In the genomic region with DNA sequence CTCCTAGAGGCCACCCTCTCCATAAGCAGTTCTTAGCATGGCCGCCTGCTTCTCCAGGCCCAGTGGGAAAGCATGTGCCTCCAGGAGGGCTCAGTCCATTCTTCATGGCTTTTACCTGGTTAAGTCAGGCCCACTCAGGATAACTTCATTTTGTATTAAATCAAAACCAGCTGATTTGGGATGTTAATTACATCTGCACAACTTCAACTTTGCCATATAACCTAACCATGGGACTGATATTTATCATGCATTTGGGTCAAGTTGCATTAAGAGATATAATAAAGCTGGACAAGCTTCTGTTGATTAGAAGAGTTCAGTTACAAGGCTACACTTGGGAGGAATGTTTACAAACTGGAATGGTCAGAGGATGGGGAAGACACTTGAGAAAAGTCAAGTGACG, we compare ENCODE assay signal across 28 cellular contexts.
"Had no signal": no experiment of that assay in that cellular context is flagged by ENCODE, and none has a peak within 500 bp of the region (broad histone marks: within the 10 kb centered on the region; RNA-seq: fewer than 3 reads in every experiment).

No MANE protein-coding gene starts in this region.

- ATAC-seq: activated T-cell treated with anti-CD3 and anti-CD28 coated beads, Interleukin-2, amount 50 U/mL, for 72 hours; body of pancreas; heart left ventricle; natural killer cell; right cardiac atrium had no signal

- H3K27ac ChIP-seq: body of pancreas, cardiac muscle cell, colonic mucosa, heart left ventricle, spleen, suprapubic skin, tibial artery, VCaP had no signal

- H3K36me3 Mint-ChIP-seq: activated naive CD8-positive, alpha-beta T cell; immature natural killer cell; memory B cell; natural killer cell had no signal

- FAIRE-seq: TTC549 had no signal

- H3K9me3 ChIP-seq: body of pancreas, colonic mucosa, heart left ventricle, spleen, suprapubic skin, tibial artery had no signal

- H3K4me3 ChIP-seq: body of pancreas, cardiac muscle cell, colonic mucosa, heart left ventricle, spleen, suprapubic skin, tibial artery had no signal

- DNase-seq: activated CD4-positive, alpha-beta T cell treated with anti-CD3 and anti-CD28 coated beads for 4 hours; activated CD4-positive, alpha-beta T cell treated with anti-CD3 and anti-CD28 coated beads, Interleukin-2, amount 50 U/mL, for 4 hours; activated naive CD4-positive, alpha-beta T cell treated with Interleukin-2 at 50 U/mL for 16 hours; activated T-cell treated with anti-CD3 and anti-CD28 coated beads for 4 hours; activated T-cell treated with anti-CD3 and anti-CD28 coated beads, Interleukin-2, amount 50 U/mL, for 72 hours; anterior cingulate cortex; body of pancreas; cerebellar nuclear complex; colonic mucosa; effector CD8-positive, alpha-beta T cell; erythroblast; heart left ventricle; hypothalamus; immature natural killer cell; natural killer cell; posterior cingulate gyrus; right cardiac atrium; spleen; stimulated activated naive CD4-positive, alpha-beta T cell; T-helper 9 cell; tibial artery had no signal

- H3K4me3 Mint-ChIP-seq: activated naive CD8-positive, alpha-beta T cell; activated T-cell treated with anti-CD3 and anti-CD28 coated beads, Interleukin-2, amount 50 U/mL, for 72 hours; immature natural killer cell; memory B cell; natural killer cell; T-helper 1 cell treated with Interleukin-12 subunit alpha and Interleukin-12 subunit beta and Interleukin-4 antibody, amounts not matched to agents 30 μg/mL and 1 μg/mL, for 36 hours had no signal

- H3K27me3 ChIP-seq: body of pancreas, cardiac muscle cell, colonic mucosa, heart left ventricle, suprapubic skin, tibial artery had no signal

- H3K27ac Mint-ChIP-seq: activated naive CD8-positive, alpha-beta T cell; activated T-cell treated with anti-CD3 and anti-CD28 coated beads, Interleukin-2, amount 50 U/mL, for 72 hours; immature natural killer cell; memory B cell; natural killer cell; T-helper 1 cell treated with Interleukin-12 subunit alpha and Interleukin-12 subunit beta and Interleukin-4 antibody, amounts not matched to agents 30 μg/mL and 1 μg/mL, for 36 hours had no signal

- H3K9me3 Mint-ChIP-seq: memory B cell; natural killer cell; T-helper 1 cell treated with Interleukin-12 subunit alpha and Interleukin-12 subunit beta and Interleukin-4 antibody, amounts not matched to agents 30 μg/mL and 1 μg/mL, for 36 hours had no signal

- H3K36me3 ChIP-seq: cardiac muscle cell, colonic mucosa, heart left ventricle, spleen, tibial artery had no signal
